18 cellular contexts compared by ENCODE assay signal in genomic region chr17:77252736-77253135, GRCh38.
"Had no signal": no experiment of that assay in that cellular context is flagged by ENCODE, and none has a peak within 500 bp of the region (broad histone marks: within the 10 kb centered on the region; RNA-seq: fewer than 3 reads in every experiment).

No MANE protein-coding gene starts in this region.

- H3K4me3 ChIP-seq: dorsolateral prefrontal cortex, heart right ventricle, neural progenitor cell, spleen, suprapubic skin, thyroid gland, upper lobe of right lung had no signal

- H3K27ac ChIP-seq: dorsolateral prefrontal cortex, heart right ventricle, neural progenitor cell, parathyroid adenoma, suprapubic skin, thyroid gland had no signal

- H3K36me3 Mint-ChIP-seq: natural killer cell, neural progenitor cell had no signal

- H3K9ac ChIP-seq: neural progenitor cell, parathyroid adenoma had no signal

- H2AFZ ChIP-seq: neural progenitor cell, parathyroid adenoma had no signal

- H3K27me3 ChIP-seq: thyroid gland, upper lobe of right lung had no signal

- DNase-seq: cortex of kidney; dorsolateral prefrontal cortex; effector CD8-positive, alpha-beta T cell; heart right ventricle; hypothalamus; mammary epithelial cell; natural killer cell; occipital lobe; spleen; stimulated activated CD4-positive, alpha-beta T cell treated with anti-CD3 and anti-CD28 coated beads, Interleukin-2, amount 100 ng/mL, for 24 hours; stimulated activated naive CD8-positive, alpha-beta T cell treated with anti-CD3 and anti-CD28 coated beads, Interleukin-15, Interleukin-2, amounts not matched to agents 100 U/mL and 50 U/mL, for 24 hours; thyroid gland; upper lobe of right lung had no signal

- H3K79me2 ChIP-seq: parathyroid adenoma had no signal

- H3K4me2 ChIP-seq: neural progenitor cell had no signal

- H3K9me3 Mint-ChIP-seq: central memory CD8-positive, alpha-beta T cell; natural killer cell; neural progenitor cell had no signal

- H3K9me3 ChIP-seq: heart right ventricle, spleen, suprapubic skin, thyroid gland, upper lobe of right lung had no signal

- H3K27ac Mint-ChIP-seq: natural killer cell, neural progenitor cell had no signal

- ATAC-seq: heart right ventricle; left lobe of liver; natural killer cell; stimulated activated naive CD8-positive, alpha-beta T cell treated with anti-CD3 and anti-CD28 coated beads, Interleukin-15, Interleukin-2, amounts not matched to agents 100 U/mL and 50 U/mL, for 24 hours had no signal

- H3K36me3 ChIP-seq: heart right ventricle, neural progenitor cell, spleen, suprapubic skin, thyroid gland, upper lobe of right lung had no signal

- H3K4me3 Mint-ChIP-seq: central memory CD8-positive, alpha-beta T cell; natural killer cell; neural progenitor cell had no signal

- H3K4me1 ChIP-seq: parathyroid adenoma had no signal

- H3K4me1 Mint-ChIP-seq: central memory CD8-positive, alpha-beta T cell had no signal
